In genomic region chr18:69402219-69402989, GRCh38 we compare ENCODE assay signal across 9 cellular contexts. TPM values are rescaled to one million over a fixed set of nuclear protein-coding genes. Genes with fewer than 3 reads are reported as not detected.
DNase-seq lines count a peak whose midpoint lies in the region; ATAC-seq and TF ChIP-seq lines count a peak whose summit lies in the region.
"Had no signal": no experiment of that assay in that cellular context is flagged by ENCODE, and none has a peak within 500 bp of the region (broad histone marks: within the 10 kb centered on the region; RNA-seq: fewer than 3 reads in every experiment).

No MANE protein-coding gene starts in this region.

- H3K27ac ChIP-seq in right atrium auricular region (peak overlapping the region in 1 of 2 donors; percentile 78), psoas muscle (no peak overlapping the region), RWPE1 (no peak overlapping the region), Karpas-422 (ENCODE audit: low read length) (no peak overlapping the region)
- H3K27ac ChIP-seq: Peyer's patch had no signal

- H3K36me3 ChIP-seq in right atrium auricular region (no peaks in the 10 kb centered on the region), psoas muscle (ENCODE audit: insufficient read depth in 1 of 2, low read depth in 1 of 2) (no peaks in the 10 kb centered on the region), Karpas-422 (ENCODE audit: insufficient read depth, low read length) (no peaks in the 10 kb centered on the region)
- H3K36me3 ChIP-seq: Peyer's patch had no signal

- no peak overlapping the region for H3K4me2 ChIP-seq in Karpas-422 (ENCODE audit: low read depth, low read length, poor library complexity, severe bottlenecking)

- ATAC-seq in psoas muscle: no peak
- ATAC-seq in GM19395 (IDR thresholded peaks at IDR 0.05; ENCODE audit: unreplicated experiment): no peak

- CTCF ChIA-PET in RWPE1 (lab: Yijun Ruan, JAX): interaction anchor here (0.5 to 0.7 kb wide), 2 partner anchors 26 to 630 kb away, joined by 3 read pairs; no protein-coding TSS in a partner anchor

- H4K20me1 ChIP-seq in Karpas-422 (ENCODE audit: insufficient read depth, low read depth, low read length): no peaks in the 10 kb centered on the region

- H3K9me3 ChIP-seq in right atrium auricular region (no peaks in the 10 kb centered on the region), psoas muscle (no peaks in the 10 kb centered on the region), Karpas-422 (ENCODE audit: low read length) (peaks cover 12% of the 10 kb centered on the region)
- H3K9me3 ChIP-seq: Peyer's patch had no signal

- no peak for TF ChIP-seq CTCF in right atrium auricular region (IDR thresholded peaks at IDR 0.05)
- no peak for TF ChIP-seq CTCF in psoas muscle (IDR thresholded peaks at IDR 0.05)
- no peak for TF ChIP-seq CTCF in RWPE1 (conservative IDR thresholded peaks at IDR 0.05; ENCODE audit: low read depth)

- POLR2A ChIA-PET in RWPE1 (lab: Yijun Ruan, JAX; ENCODE audit: low non-redundant PET): no interaction called here

- no peaks in the 10 kb centered on the region for H3K27me3 ChIP-seq in right atrium auricular region
- H3K27me3 ChIP-seq in psoas muscle (ENCODE audit: insufficient read depth in 3 of 3, low read length in 2 of 3): peaks cover 0 to 29% (median 16%) of the 10 kb centered on the region in 3 donors
- no peaks in the 10 kb centered on the region for H3K27me3 ChIP-seq in Karpas-422 (ENCODE audit: low read length)

- no peaks in the 10 kb centered on the region for H3K9me2 ChIP-seq in Karpas-422 (replicated peaks; ENCODE audit: insufficient read depth, low read length)

- H3K4me1 ChIP-seq in right atrium auricular region (peaks cover 0 to 6% of the 10 kb centered on the region in 2 donors), psoas muscle (no peaks in the 10 kb centered on the region), Karpas-422 (ENCODE audit: low read length) (no peaks in the 10 kb centered on the region)

- DNase-seq in DMS53 (lab: John Stamatoyannopoulos, UW): peak; percentile 78
- peak; percentile 54 for DNase-seq in NCI-H748 treated with DMSO at 0.1 percent for 48 hours (lab: John Stamatoyannopoulos, UW)
- no peak for DNase-seq in right atrium auricular region (ENCODE audit: low spot score)
- DNase-seq in psoas muscle: no peak
- DNase-seq in NCI-H1436 (lab: John Stamatoyannopoulos, UW): no peak
- DNase-seq in RWPE1 (ENCODE audit: low spot score): no peak
- DNase-seq in Karpas-422: no peak
- DNase-seq: Peyer's patch had no signal

- H3K79me2 ChIP-seq in Karpas-422 (ENCODE audit: low read length): no peaks in the 10 kb centered on the region

- no peak overlapping the region for H3K9ac ChIP-seq in Karpas-422 (ENCODE audit: low read length)

- intact Hi-C loops in psoas muscle (cut with DNase I): no loop called here

- H3K4me3 ChIP-seq in right atrium auricular region (peak overlapping the region; percentile 54 to 67), psoas muscle (peak overlapping the region; percentile 58), Karpas-422 (ENCODE audit: low read length) (no peak overlapping the region)

- 15 to 17% (median 16%) methylated on average over 25 of the region's 25 CpGs for WGBS in psoas muscle, 3 donors

- no peak overlapping the region for H2AFZ ChIP-seq in Karpas-422 (ENCODE audit: low read length)

RNA-seq across cellular contexts. Expression of gene DOK6, which starts 1.7 kb away (rescaled TPM):
- total RNA-seq in right atrium auricular region (1 to 10 TPM; 2.0 to 5.7 TPM), psoas muscle (under 1 TPM; 0.18 to 0.97 (median 0.39) TPM)
- polyA plus RNA-seq in psoas muscle: under 1 TPM; 0.05 to 0.17 (median 0.06) TPM
- not detected in 2 replicates for total RNA-seq in Karpas-422 (2014; rRNA removed; shearing (Covaris generic); ENCODE audit: low replicate concordance)

Comparison
In these comparisons a context has a peak if more than half of its experiments do, and no peak if none do; other contexts are left out.
1. DNase-seq: peak in DMS53 (single experiment) and NCI-H748 treated with DMSO at 0.1 percent for 48 hours (single experiment); none in right atrium auricular region (single experiment), psoas muscle (0 of 2), NCI-H1436 (single experiment), RWPE1 (single experiment) and Karpas-422 (single experiment).